In the genomic region with DNA sequence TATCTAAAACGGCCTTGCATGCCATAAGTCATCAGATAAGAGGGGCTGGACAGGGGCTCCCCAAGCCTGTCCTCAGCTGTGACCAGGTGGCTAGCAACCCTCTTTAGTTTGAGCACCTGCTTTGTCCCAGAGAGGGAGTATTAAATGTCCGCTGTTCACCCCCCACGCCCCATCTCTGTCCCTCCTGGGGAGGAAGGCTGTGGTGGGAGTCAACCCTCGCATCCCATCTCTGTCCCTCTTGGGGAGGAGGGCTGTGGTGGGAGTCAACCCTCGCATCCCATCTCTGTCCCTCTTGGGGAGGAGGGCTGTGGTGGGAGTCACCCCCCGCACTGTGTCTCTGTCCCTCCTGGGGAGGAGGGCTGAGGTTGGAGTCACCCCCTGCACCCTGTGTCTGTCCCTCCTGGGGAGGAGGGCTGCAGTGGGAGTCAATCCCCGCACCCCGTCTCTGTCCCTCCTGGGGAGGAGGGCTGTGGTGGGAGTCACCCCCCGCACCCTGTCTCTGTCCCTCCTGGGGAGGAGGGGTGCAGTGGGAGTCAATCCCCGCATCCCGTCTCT, we compare ENCODE assay signal across 1 cellular context.
TF ChIP-seq lines count a peak whose summit lies in the region.

No MANE protein-coding gene starts in this region.

TF ChIP-seq in HEK293, 187 proteins besides CTCF, POLR2A, EP300 and RAD21 (continued from another document):
- no peak for TF ChIP-seq HOXD13 (CRISPR knock-in tag; IDR thresholded peaks at IDR 0.05; ENCODE audit: borderline replicate concordance)
- TF ChIP-seq ZFP3 (tag by site-specific recombination; IDR thresholded peaks at IDR 0.05; ENCODE audit: low read depth) = no peak
